Comparison of ENCODE assay signal across 23 cellular contexts in genomic region chrX:15216280-15216679, GRCh38.
"Had no signal": no experiment of that assay in that cellular context is flagged by ENCODE, and none has a peak within 500 bp of the region (broad histone marks: within the 10 kb centered on the region; RNA-seq: fewer than 3 reads in every experiment).

No MANE protein-coding gene starts in this region.

- H3K9me3 ChIP-seq: MG63, SJSA1, SK-N-SH had no signal

- H3K9ac ChIP-seq: SK-N-SH had no signal

- H3K36me3 ChIP-seq: MG63, SJSA1 had no signal

- H3K27me3 ChIP-seq: MG63, SJSA1 had no signal

- FAIRE-seq: HTR-8/SVneo, RCC 7860 had no signal

- H3K27ac ChIP-seq: HL-60, SJSA1 had no signal

- H3K4me2 ChIP-seq: SK-N-SH had no signal

- H3K4me3 ChIP-seq: MG63, SJSA1 had no signal

- DNase-seq: Karpas-422, KG1, MG63, NCI-H1092, NCI-H1105 treated with DMSO at 0.1 percent for 48 hours, NCI-H1417 treated with DMSO at 0.1 percent for 48 hours, NCI-H146, NCI-H1694 treated with DMSO at 0.1 percent for 48 hours, NCI-H1930, NCI-H2081, NCI-H2107, NCI-H2227 treated with DMSO at 0.1 percent for 48 hours, NCI-H524 treated with DMSO at 0.1 percent for 48 hours, NCI-H69, NCI-H774, Right ventricle myocardium superior, RPMI8226, SIG-M5, SK-N-SH had no signal
